ENCODE assay signal across 15 cellular contexts in genomic region chr4:53233396-53233795, GRCh38.
DNase-seq lines count a peak whose midpoint lies in the region; TF ChIP-seq lines count a peak whose summit lies in the region.
"Had no signal": no experiment of that assay in that cellular context is flagged by ENCODE, and none has a peak within 500 bp of the region (broad histone marks: within the 10 kb centered on the region; RNA-seq: fewer than 3 reads in every experiment).

No MANE protein-coding gene starts in this region.

- H3K4me3 ChIP-seq in Karpas-422 (ENCODE audit: low read length), result no peak overlapping the region
- H3K4me3 ChIP-seq in fibroblast of mammary gland (ENCODE audit: control insufficient read depth, low read depth, low read length), result no peak overlapping the region

- H3K4me3 Mint-ChIP-seq in type B pancreatic cell, result no peak overlapping the region

- no peaks in the 10 kb centered on the region for H3K36me3 Mint-ChIP-seq in type B pancreatic cell

- H3K27ac ChIP-seq in Karpas-422 (ENCODE audit: low read length), result no peak overlapping the region

- no peak overlapping the region for H2AFZ ChIP-seq in Karpas-422 (ENCODE audit: low read length)

- no peaks in the 10 kb centered on the region for H3K79me2 ChIP-seq in Karpas-422 (ENCODE audit: low read length)

- H3K4me1 ChIP-seq in Karpas-422 (ENCODE audit: low read length), result no peaks in the 10 kb centered on the region

- no peaks in the 10 kb centered on the region for H3K4me1 Mint-ChIP-seq in type B pancreatic cell (ENCODE audit: unreplicated experiment)

- H3K36me3 ChIP-seq in Karpas-422 (ENCODE audit: insufficient read depth, low read length), result no peaks in the 10 kb centered on the region

- no peaks in the 10 kb centered on the region for H3K27me3 Mint-ChIP-seq in type B pancreatic cell

- H3K9me3 ChIP-seq in Karpas-422 (ENCODE audit: low read length), result no peaks in the 10 kb centered on the region

- TF ChIP-seq CTCF in fibroblast of mammary gland (conservative IDR thresholded peaks at IDR 0.05; ENCODE audit: control insufficient read depth, insufficient read depth, low read depth, low read length) (no peak), type B pancreatic cell (conservative IDR thresholded peaks at IDR 0.05) (no peak)

- no peaks in the 10 kb centered on the region for H3K9me3 Mint-ChIP-seq in type B pancreatic cell

- H3K27ac Mint-ChIP-seq in type B pancreatic cell, result no peak overlapping the region

- H3K27me3 ChIP-seq in Karpas-422 (ENCODE audit: low read length), result no peaks in the 10 kb centered on the region

- H4K20me1 ChIP-seq in Karpas-422 (ENCODE audit: insufficient read depth, low read depth, low read length), result no peaks in the 10 kb centered on the region

- DNase-seq in Karpas-422 (peak; percentile 5), astrocyte of the hippocampus (ENCODE audit: low read depth, low spot score) (peak; percentile 6), fibroblast of mammary gland (ENCODE audit: low read depth) (peak; percentile 46), smooth muscle cell of the brain vasculature (ENCODE audit: low read depth, low spot score) (peak; percentile 15), NCI-H69 (lab: John Stamatoyannopoulos, UW) (no peak), type B pancreatic cell (ENCODE audit: extremely low spot score, unreplicated experiment) (no peak), iPS-NIHi11 (ENCODE audit: low spot score) (no peak)
- DNase-seq in stimulated activated naive CD4-positive, alpha-beta T cell (lab: John Stamatoyannopoulos, UW), result no peak
- DNase-seq: HCEC 1CT, NCI-H1105 treated with DMSO at 0.1 percent for 48 hours, NCI-H1694 treated with DMSO at 0.1 percent for 48 hours, NCI-H2107, NCI-H748 treated with DMSO at 0.1 percent for 48 hours, RPMI8226, SIG-M5 had no signal

- no peak overlapping the region for H3K4me2 ChIP-seq in Karpas-422 (ENCODE audit: low read depth, low read length, poor library complexity, severe bottlenecking)

- no peak overlapping the region for H3K9ac ChIP-seq in Karpas-422 (ENCODE audit: low read length)

- no peaks in the 10 kb centered on the region for H3K9me2 ChIP-seq in Karpas-422 (replicated peaks; ENCODE audit: insufficient read depth, low read length)

Comparison
In these comparisons a context has a peak if more than half of its experiments do, and no peak if none do; other contexts are left out.
1. DNase-seq: peak in Karpas-422 (single experiment), astrocyte of the hippocampus (single experiment), fibroblast of mammary gland (single experiment) and smooth muscle cell of the brain vasculature (single experiment); none in NCI-H69 (single experiment), stimulated activated naive CD4-positive, alpha-beta T cell (0 of 6), type B pancreatic cell (single experiment) and iPS-NIHi11 (single experiment).